Comparison of ENCODE assay signal across 1 cellular context in genomic region chr22:28328751-28329150, GRCh38.
TF ChIP-seq lines count a peak whose summit lies in the region.

No MANE protein-coding gene starts in this region.

TF ChIP-seq in SK-N-SH, 30 proteins besides CTCF, POLR2A, EP300 and RAD21 (continued from another document):
- TF ChIP-seq IRF3 (IDR thresholded peaks at IDR 0.05; ENCODE audit: low read depth, low read length): no peak
